ENCODE assay signal across 15 cellular contexts in the genomic region with DNA sequence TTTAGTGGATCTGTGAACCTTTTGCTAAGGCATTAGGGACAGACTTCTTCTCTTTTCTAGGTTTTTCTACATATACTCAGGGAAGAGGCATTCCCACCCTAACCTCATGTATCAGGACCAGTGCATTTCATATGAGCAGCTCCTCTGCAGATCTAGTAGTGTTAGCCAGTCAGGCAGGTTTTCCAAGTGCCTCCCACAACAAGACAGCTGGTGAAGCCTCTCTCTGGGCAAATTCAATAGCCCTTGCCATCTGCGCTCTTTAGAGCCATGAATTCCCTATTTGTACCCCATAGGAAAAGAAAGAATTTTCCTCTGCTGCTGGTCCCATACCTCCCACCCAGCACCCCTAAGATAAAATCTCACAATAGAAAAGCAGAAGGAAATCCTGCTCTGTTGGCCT.
"Had no signal": no experiment of that assay in that cellular context is flagged by ENCODE, and none has a peak within 500 bp of the region (broad histone marks: within the 10 kb centered on the region; RNA-seq: fewer than 3 reads in every experiment).

No MANE protein-coding gene starts in this region.

- DNase-seq: activated CD4-positive, alpha-beta T cell treated with anti-CD3 and anti-CD28 coated beads, Interleukin-2, amount 10 ng/mL, durations not matched to agents 24 days and 14 days; activated CD4-positive, CD25-positive, alpha-beta regulatory T cell; activated CD8-positive, alpha-beta memory T cell treated with anti-CD3 and anti-CD28 coated beads, Interleukin-2, amount 50 U/mL, for 48 hours; activated gamma-delta T cell; activated T-cell treated with anti-CD3 and anti-CD28 coated beads, Interleukin-2, amount 50 U/mL, for 72 hours; effector CD4-positive, alpha-beta T cell; foreskin fibroblast; kidney glomerular epithelial cell; psoas muscle; right lobe of liver; stimulated activated CD4-positive, alpha-beta T cell treated with anti-CD3 and anti-CD28 coated beads, Interleukin-4, amount 100 ng/mL, for 4 hours; stimulated activated CD8-positive, alpha-beta memory T cell treated with anti-CD3 and anti-CD28 coated beads, Interleukin-4, amount 100 ng/mL, for 48 hours; stimulated activated naive CD4-positive, alpha-beta T cell treated with Interleukin-2 at 50 U/mL for 16 hours had no signal

- H3K27ac Mint-ChIP-seq: activated CD4-positive, alpha-beta T cell treated with anti-CD3 and anti-CD28 coated beads, Interleukin-2, amount 10 ng/mL, durations not matched to agents 24 days and 14 days; activated naive CD4-positive, alpha-beta T cell treated with anti-CD3 and anti-CD28 coated beads, Interleukin-2, amount 50 U/mL, for 72 hours; activated T-cell treated with anti-CD3 and anti-CD28 coated beads, Interleukin-2, amount 50 U/mL, for 72 hours had no signal

- H3K27me3 Mint-ChIP-seq: activated CD4-positive, alpha-beta T cell treated with anti-CD3 and anti-CD28 coated beads, Interleukin-2, amount 10 ng/mL, durations not matched to agents 24 days and 14 days had no signal

- H3K4me3 Mint-ChIP-seq: activated CD4-positive, alpha-beta T cell treated with anti-CD3 and anti-CD28 coated beads, Interleukin-2, amount 10 ng/mL, durations not matched to agents 24 days and 14 days; activated T-cell treated with anti-CD3 and anti-CD28 coated beads, Interleukin-2, amount 50 U/mL, for 72 hours; neural crest cell had no signal

- ATAC-seq: activated naive CD4-positive, alpha-beta T cell treated with anti-CD3 and anti-CD28 coated beads, Interleukin-2, amount 50 U/mL, for 72 hours; activated T-cell treated with anti-CD3 and anti-CD28 coated beads, Interleukin-2, amount 50 U/mL, for 72 hours; psoas muscle; right lobe of liver had no signal

- H3K36me3 Mint-ChIP-seq: activated naive CD4-positive, alpha-beta T cell treated with anti-CD3 and anti-CD28 coated beads, Interleukin-2, amount 50 U/mL, for 72 hours had no signal

- H3K9me3 Mint-ChIP-seq: activated CD4-positive, alpha-beta T cell treated with anti-CD3 and anti-CD28 coated beads, Interleukin-2, amount 10 ng/mL, durations not matched to agents 24 days and 14 days; neural crest cell had no signal

- H3K4me1 Mint-ChIP-seq: activated CD4-positive, alpha-beta T cell treated with anti-CD3 and anti-CD28 coated beads, Interleukin-2, amount 10 ng/mL, durations not matched to agents 24 days and 14 days; neural crest cell had no signal
